In the genomic region with DNA sequence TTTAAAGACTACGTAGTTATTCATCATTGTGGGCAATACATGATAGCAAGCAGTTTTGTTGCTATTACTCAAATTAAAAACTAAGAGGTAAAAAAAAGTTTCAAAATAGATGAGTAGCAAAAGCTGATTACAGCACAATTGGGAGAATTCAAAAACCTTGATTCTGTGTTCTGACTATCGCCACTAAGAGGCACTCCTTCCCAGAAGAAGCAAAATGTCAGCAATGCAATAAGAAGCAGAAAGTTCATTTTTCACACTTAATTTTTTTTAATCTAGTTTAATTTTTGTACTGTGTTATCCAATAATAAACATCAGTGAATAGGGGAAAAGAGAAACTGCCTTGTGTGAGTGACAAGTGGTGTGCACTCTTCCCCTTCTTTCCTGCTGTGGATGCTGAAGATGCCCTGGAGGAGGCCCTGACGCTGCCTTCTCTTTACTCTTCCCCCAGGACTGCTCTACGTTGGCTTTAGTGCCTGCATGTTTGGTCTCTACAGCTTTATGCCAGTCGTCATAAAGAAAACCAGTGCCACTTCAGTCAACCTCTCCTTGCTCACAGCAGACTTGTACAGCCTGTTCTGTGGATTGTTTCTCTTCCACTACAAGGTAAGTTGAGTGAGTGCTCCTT, we compare ENCODE assay signal across 10 cellular contexts.
DNase-seq lines count a peak whose midpoint lies in the region; ATAC-seq and TF ChIP-seq lines count a peak whose summit lies in the region.
"Had no signal": no experiment of that assay in that cellular context is flagged by ENCODE, and none has a peak within 500 bp of the region (broad histone marks: within the 10 kb centered on the region; RNA-seq: fewer than 3 reads in every experiment).

No MANE protein-coding gene starts in this region.

- no peak for DNase-seq in A673 (ENCODE audit: low spot score)
- DNase-seq in HFFc6, result no peak
- DNase-seq in astrocyte of the cerebellum (ENCODE audit: low read depth), result peak; percentile 8
- no peak for DNase-seq in kidney epithelial cell (ENCODE audit: low read depth)
- DNase-seq in activated T-cell treated with anti-CD3 and anti-CD28 coated beads, Interleukin-2, amount 50 U/mL, for 24 hours, result no peak
- DNase-seq in stimulated activated naive CD8-positive, alpha-beta T cell treated with anti-CD3 and anti-CD28 coated beads, Interleukin-15, Interleukin-2, amounts not matched to agents 100 U/mL and 50 U/mL, for 24 hours, result no peak
- DNase-seq in iPS-NIHi7 (ENCODE audit: extremely low spot score), result no peak
- DNase-seq: NCI-H187 treated with DMSO at 0.1 percent for 48 hours, small intestine had no signal

- H3K27ac Mint-ChIP-seq in HFFc6, result no peak overlapping the region
- H3K27ac Mint-ChIP-seq in activated T-cell treated with anti-CD3 and anti-CD28 coated beads, Interleukin-2, amount 50 U/mL, for 24 hours, result no peak overlapping the region

- H3K4me3 ChIP-seq in A673 (ENCODE audit: low read depth, low read length, poor library complexity, severe bottlenecking) (no peak overlapping the region), astrocyte of the cerebellum (ENCODE audit: low read depth, low read length) (no peak overlapping the region), kidney epithelial cell (ENCODE audit: low read depth, low read length) (no peak overlapping the region)

- H3K27me3 Mint-ChIP-seq in HFFc6 (ENCODE audit: insufficient read depth), result no peaks in the 10 kb centered on the region; the same call in none of the 2 replicates
- H3K27me3 Mint-ChIP-seq in activated T-cell treated with anti-CD3 and anti-CD28 coated beads, Interleukin-2, amount 50 U/mL, for 24 hours, result peaks cover 8% of the 10 kb centered on the region

- peaks cover 13% of the 10 kb centered on the region; the same call in 1 of the 2 replicates for H3K4me1 Mint-ChIP-seq in HFFc6 (ENCODE audit: low read depth)
- H3K4me1 Mint-ChIP-seq in activated T-cell treated with anti-CD3 and anti-CD28 coated beads, Interleukin-2, amount 50 U/mL, for 24 hours (ENCODE audit: low read depth), result peaks cover 4% of the 10 kb centered on the region

- no peaks in the 10 kb centered on the region for H3K36me3 Mint-ChIP-seq in HFFc6 (ENCODE audit: low read depth)
- no peaks in the 10 kb centered on the region for H3K36me3 Mint-ChIP-seq in activated T-cell treated with anti-CD3 and anti-CD28 coated beads, Interleukin-2, amount 50 U/mL, for 24 hours (ENCODE audit: low read depth)

- H3K27ac ChIP-seq in A673 (ENCODE audit: low read depth, low read length, poor library complexity, severe bottlenecking), result no peak overlapping the region

- ATAC-seq in stimulated activated naive CD8-positive, alpha-beta T cell treated with anti-CD3 and anti-CD28 coated beads, Interleukin-15, Interleukin-2, amounts not matched to agents 100 U/mL and 50 U/mL, for 24 hours, result no peak
- ATAC-seq in GM21423 (IDR thresholded peaks at IDR 0.05; ENCODE audit: unreplicated experiment), result no peak

- CTCF ChIA-PET in A673 (lab: Charles Lee), result interaction anchor here (0.6 to 1.0 kb wide), 3 partner anchors 64 to 296 kb away, joined by 3 read pairs; no protein-coding TSS in a partner anchor

- no peaks in the 10 kb centered on the region for H3K36me3 ChIP-seq in A673 (ENCODE audit: insufficient read depth, low read length, poor library complexity, severe bottlenecking)
- H3K36me3 ChIP-seq in kidney epithelial cell (ENCODE audit: control insufficient read depth, insufficient read depth, low read length), result no peaks in the 10 kb centered on the region

- no peaks in the 10 kb centered on the region for H3K4me1 ChIP-seq in A673 (ENCODE audit: insufficient read depth, low read length, poor library complexity, severe bottlenecking)

- TF ChIP-seq CTCF in A673 (conservative IDR thresholded peaks at IDR 0.05; ENCODE audit: low read depth, low read length) (peak; percentile 56), HFFc6 (IDR thresholded peaks at IDR 0.05) (peak; percentile 75), astrocyte of the cerebellum (IDR thresholded peaks at IDR 0.05; ENCODE audit: low read depth, low read length, missing control alignments) (peak; percentile 66), kidney epithelial cell (IDR thresholded peaks at IDR 0.05; ENCODE audit: insufficient read depth, low read length, poor library complexity, severe bottlenecking) (peak; percentile 54)

- POLR2A ChIA-PET in A673 (lab: Charles Lee; ENCODE audit: low non-redundant PET), result no interaction called here

- H3K9me3 Mint-ChIP-seq in HFFc6, result no peaks in the 10 kb centered on the region
- H3K9me3 Mint-ChIP-seq in activated T-cell treated with anti-CD3 and anti-CD28 coated beads, Interleukin-2, amount 50 U/mL, for 24 hours, result no peaks in the 10 kb centered on the region

- in situ Hi-C loops in astrocyte of the cerebellum (cut with HindIII; ENCODE audit: low sequenced_read_pairs), result loop anchor here (25.0 kb wide), 1 partner anchor 477 kb away; no protein-coding TSS in a partner anchor

- intact Hi-C loops in A673 (cut with micrococcal nuclease; ENCODE audit: unreplicated experiment), result loop anchor here (1.0 to 10.0 kb wide), 7 partner anchors 224 to 830 kb away; no protein-coding TSS in a partner anchor

- H3K4me3 Mint-ChIP-seq in HFFc6, result no peak overlapping the region
- no peak overlapping the region for H3K4me3 Mint-ChIP-seq in activated T-cell treated with anti-CD3 and anti-CD28 coated beads, Interleukin-2, amount 50 U/mL, for 24 hours

- no peaks in the 10 kb centered on the region for H3K27me3 ChIP-seq in A673 (replicated peaks; ENCODE audit: insufficient read depth, low read depth, low read length, poor library complexity)
- no peaks in the 10 kb centered on the region for H3K27me3 ChIP-seq in kidney epithelial cell (ENCODE audit: control insufficient read depth, insufficient read depth, low read length)

- no peaks in the 10 kb centered on the region for H3K9me3 ChIP-seq in A673 (ENCODE audit: low read depth, low read length, poor library complexity, severe bottlenecking)

- no TSS peak for BruUV-seq in A673 (replicated peaks; lab: Mats Ljungman, UMichigan)
